In genomic region chr12:116277393-116278258, GRCh38 we compare ENCODE assay signal across 8 cellular contexts. TPM values are rescaled to one million over a fixed set of nuclear protein-coding genes. Genes with fewer than 3 reads are reported as not detected.
DNase-seq lines count a peak whose midpoint lies in the region; ATAC-seq lines count a peak whose summit lies in the region.

TSS of gene MED13L (minus strand) at chr12:116277693. CDS start at chr12:116277131, 562 bp downstream.

- H3K9me3 ChIP-seq in naive thymus-derived CD4-positive, alpha-beta T cell (ENCODE audit: control insufficient read depth in 2 of 3, low read length in 3 of 3) = no peaks in the 10 kb centered on the region

- POLR2A ChIA-PET in naive thymus-derived CD4-positive, alpha-beta T cell (lab: Charles Lee) = interaction anchor here (0.5 to 1.2 kb wide), 3 partner anchors 30 to 282 kb away, joined by 3 to 5 read pairs (median 4); partner anchors contain the start of gene MAP1LC3B2

- no peaks in the 10 kb centered on the region for H3K27me3 ChIP-seq in naive thymus-derived CD4-positive, alpha-beta T cell (ENCODE audit: control insufficient read depth in 2 of 2, insufficient read depth in 2 of 2, low read length in 2 of 2)

- intact Hi-C loops in naive thymus-derived CD4-positive, alpha-beta T cell (cut with micrococcal nuclease) = loop anchor here (1.0 to 5.0 kb wide), 18 partner anchors 41 to 1783 kb away; partner anchors contain the start of genes MAP1LC3B2 (in 2 of the 2), RNFT2 (in 2 of the 2), SPRING1 (in 2 of the 2) and WSB2 (in 1 of the 2)

- H3K27ac ChIP-seq in naive thymus-derived CD4-positive, alpha-beta T cell (ENCODE audit: low read depth, low read length) = peak within 1 kb of the TSS; percentile 68

- H3K4me3 Mint-ChIP-seq in naive thymus-derived CD4-positive, alpha-beta T cell = peak within 1 kb of the TSS; percentile 92 to 99 (median 98)
- H3K4me3 Mint-ChIP-seq in stimulated activated memory B cell treated with anti-CD40 and anti-IgM and Interleukin-4, amounts not matched to agents 10 μg/mL and 1 μg/mL and 100 μg/mL, for 72 hours = peak within 1 kb of the TSS; percentile 88

- peaks cover 0 to 8% (median 3%) of the 10 kb centered on the region in 5 donors for H3K36me3 Mint-ChIP-seq in naive thymus-derived CD4-positive, alpha-beta T cell
- H3K36me3 Mint-ChIP-seq in stimulated activated memory B cell treated with anti-CD40 and anti-IgM and Interleukin-4, amounts not matched to agents 10 μg/mL and 1 μg/mL and 100 μg/mL, for 72 hours = no peaks in the 10 kb centered on the region

- H3K27me3 Mint-ChIP-seq in naive thymus-derived CD4-positive, alpha-beta T cell = peaks cover 0 to 7% (median 0%) of the 10 kb centered on the region in 5 donors
- H3K27me3 Mint-ChIP-seq in stimulated activated memory B cell treated with anti-CD40 and anti-IgM and Interleukin-4, amounts not matched to agents 10 μg/mL and 1 μg/mL and 100 μg/mL, for 72 hours = no peaks in the 10 kb centered on the region

- ATAC-seq in GM21576 (IDR thresholded peaks at IDR 0.05; ENCODE audit: unreplicated experiment) = peak; percentile 78
- peak; percentile 91 for ATAC-seq in naive thymus-derived CD4-positive, alpha-beta T cell
- ATAC-seq in stimulated activated memory B cell treated with anti-CD40 and anti-IgM and Interleukin-4, amounts not matched to agents 10 μg/mL and 1 μg/mL and 100 μg/mL, for 72 hours = peak; percentile 93

- DNase-seq in DMS153 treated with DMSO at 0.1 percent for 48 hours (lab: John Stamatoyannopoulos, UW; ENCODE audit: unreplicated experiment) (peak; percentile 32), RPMI7951 (ENCODE audit: low read depth) (peak; percentile 82), fibroblast of gingiva (ENCODE audit: low read depth) (peak; percentile 90)
- DNase-seq in Jurkat, Clone E6-1 (ENCODE audit: low read depth, low spot score) = peak; percentile 83
- peak; percentile 79 to 87 for DNase-seq in activated T-helper 1 cell treated with anti-CD3 and anti-CD28 coated beads, Interleukin-2, amount 50 U/mL, for 16 hours (ENCODE audit: low read depth in 1 of 2, low spot score in 1 of 2)
- peak; percentile 85 to 96 (median 92) for DNase-seq in naive thymus-derived CD4-positive, alpha-beta T cell

- H3K27ac Mint-ChIP-seq in naive thymus-derived CD4-positive, alpha-beta T cell = peak within 1 kb of the TSS; percentile 92 to 97 (median 94)
- peak within 1 kb of the TSS; percentile 90 for H3K27ac Mint-ChIP-seq in stimulated activated memory B cell treated with anti-CD40 and anti-IgM and Interleukin-4, amounts not matched to agents 10 μg/mL and 1 μg/mL and 100 μg/mL, for 72 hours

- CTCF ChIA-PET in naive thymus-derived CD4-positive, alpha-beta T cell (lab: Charles Lee) = interaction anchor here (0.6 to 1.6 kb wide), 4 partner anchors 81 to 282 kb away, joined by 3 to 4 read pairs (median 3); no protein-coding TSS in a partner anchor

- H3K4me1 ChIP-seq in naive thymus-derived CD4-positive, alpha-beta T cell (ENCODE audit: control insufficient read depth in 2 of 2, insufficient read depth in 2 of 2, low read length in 2 of 2) = peaks cover 13 to 20% of the 10 kb centered on the region in 2 donors

- peaks cover 0 to 5% (median 0%) of the 10 kb centered on the region in 3 experiments for H3K36me3 ChIP-seq in naive thymus-derived CD4-positive, alpha-beta T cell (ENCODE audit: control insufficient read depth in 2 of 3, insufficient read depth in 3 of 3, low read length in 3 of 3)

- H3K4me3 ChIP-seq in Jurkat, Clone E6-1 (ENCODE audit: low read length) = peak within 1 kb of the TSS; percentile 80
- peak within 1 kb of the TSS; percentile 82 for H3K4me3 ChIP-seq in naive thymus-derived CD4-positive, alpha-beta T cell (ENCODE audit: low read length)

- peaks cover 0 to 7% (median 0%) of the 10 kb centered on the region in 11 donors for H3K9me3 Mint-ChIP-seq in naive thymus-derived CD4-positive, alpha-beta T cell
- no peaks in the 10 kb centered on the region for H3K9me3 Mint-ChIP-seq in stimulated activated memory B cell treated with anti-CD40 and anti-IgM and Interleukin-4, amounts not matched to agents 10 μg/mL and 1 μg/mL and 100 μg/mL, for 72 hours

- H3K4me1 Mint-ChIP-seq in naive thymus-derived CD4-positive, alpha-beta T cell = peaks cover 33 to 48% (median 38%) of the 10 kb centered on the region in 7 donors
- H3K4me1 Mint-ChIP-seq in stimulated activated memory B cell treated with anti-CD40 and anti-IgM and Interleukin-4, amounts not matched to agents 10 μg/mL and 1 μg/mL and 100 μg/mL, for 72 hours = peaks cover 46% of the 10 kb centered on the region

RNA-seq across cellular contexts. Expression of gene MED13L, which starts in this region (rescaled TPM):
- polyA plus RNA-seq in Jurkat, Clone E6-1 (2012; ENCODE audit: insufficient read depth, insufficient read length) = 19.3 TPM
- 26.3 and 29.7 TPM in 2 replicates for total RNA-seq in RPMI7951 (2014; rRNA removed; shearing (Covaris generic))
- total RNA-seq in naive thymus-derived CD4-positive, alpha-beta T cell = 100 to 1,000 TPM in 4 of 5 experiments, 10 to 100 TPM in 1; 94.0 to 283 (median 180) TPM
- 10 to 100 TPM in 1 of 2 donors, 1 to 10 TPM in 1; 8.3 to 12.9 TPM for polyA plus RNA-seq in naive thymus-derived CD4-positive, alpha-beta T cell

Comparison
In these comparisons a context has a peak if more than half of its experiments do, and no peak if none do; other contexts are left out.
1. Peak in every context shown above with its lines: DNase-seq, ATAC-seq, H3K4me3 ChIP-seq and H3K27ac ChIP-seq.
2. DNase-seq: peak in every context shown above with its lines; median percentile 92 in naive thymus-derived CD4-positive, alpha-beta T cell; 90 in fibroblast of gingiva; 83 in Jurkat, Clone E6-1; 83 in activated T-helper 1 cell treated with anti-CD3 and anti-CD28 coated beads, Interleukin-2, amount 50 U/mL, for 16 hours; 82 in RPMI7951; 32 in DMS153 treated with DMSO at 0.1 percent for 48 hours.